ENCODE assay signal across 21 cellular contexts in the genomic region with DNA sequence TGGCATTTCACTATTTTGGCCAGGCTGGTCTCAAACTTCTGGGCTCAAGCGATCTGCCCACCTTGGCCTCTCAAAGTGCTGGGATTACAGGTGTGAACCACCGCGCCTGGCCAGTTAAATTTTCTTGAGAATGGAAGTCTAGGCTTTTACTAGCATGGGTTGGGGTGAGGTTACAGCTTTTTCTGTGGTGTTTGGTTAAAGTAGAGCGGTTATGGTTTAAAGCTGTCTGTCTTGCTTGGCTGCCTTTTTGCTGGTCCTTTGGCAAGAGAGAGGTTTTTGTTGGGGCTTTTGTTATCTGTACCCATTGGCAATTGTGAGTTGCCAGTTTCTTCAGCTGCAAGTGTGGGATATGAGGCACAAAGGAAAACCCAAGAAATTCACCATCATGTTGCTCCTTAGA.
DNase-seq lines count a peak whose midpoint lies in the region; ATAC-seq, FAIRE-seq and TF ChIP-seq lines count a peak whose summit lies in the region.
"Had no signal": no experiment of that assay in that cellular context is flagged by ENCODE, and none has a peak within 500 bp of the region (broad histone marks: within the 10 kb centered on the region; RNA-seq: fewer than 3 reads in every experiment).

No MANE protein-coding gene starts in this region.

- no TSS peak for BruUV-seq in PC-9 (replicated peaks; lab: Mats Ljungman, UMichigan)

- H3K27ac ChIP-seq in hepatocyte = peak overlapping the region; percentile 35
- no peak overlapping the region for H3K27ac ChIP-seq in PC-9
- no peak overlapping the region for H3K27ac ChIP-seq in heart right ventricle
- H3K27ac ChIP-seq: BLaER1 treated with 17β-estradiol and CSF1 and Interleukin-3, amounts not matched to agents 10 nM and 100 nM; C4-2B had no signal

- no peak overlapping the region for H3K4me3 ChIP-seq in hepatocyte
- H3K4me3 ChIP-seq in PC-9 = no peak overlapping the region
- no peak overlapping the region for H3K4me3 ChIP-seq in heart right ventricle
- H3K4me3 ChIP-seq: BLaER1 treated with 17β-estradiol and CSF1 and Interleukin-3, amounts not matched to agents 10 nM and 100 nM had no signal

- H2AFZ ChIP-seq in hepatocyte (no peak overlapping the region), PC-9 (no peak overlapping the region)

- 98% methylated on average over 4 of the region's 4 CpGs for WGBS in hepatocyte (ENCODE audit: low lambda C conversion rate, missing lambda C conversion rate)
- WGBS in heart right ventricle, 2 donors = 92 to 96% methylated on average over 4 of the region's 4 CpGs

- H3K9me3 ChIP-seq in hepatocyte (ENCODE audit: low read depth) = no peaks in the 10 kb centered on the region
- no peaks in the 10 kb centered on the region for H3K9me3 ChIP-seq in PC-9 (ENCODE audit: insufficient read depth, low read depth)
- no peaks in the 10 kb centered on the region for H3K9me3 ChIP-seq in heart right ventricle
- H3K9me3 ChIP-seq: BE2C; BLaER1 treated with 17β-estradiol and CSF1 and Interleukin-3, amounts not matched to agents 10 nM and 100 nM; Caco-2 had no signal

- H3K79me2 ChIP-seq in hepatocyte (no peaks in the 10 kb centered on the region), PC-9 (ENCODE audit: low read depth) (no peaks in the 10 kb centered on the region)

- POLR2A ChIA-PET in PC-9 (lab: Charles Lee; ENCODE audit: unreplicated experiment) = no interaction called here

- no peak for TF ChIP-seq CTCF in hepatocyte (IDR thresholded peaks at IDR 0.05; ENCODE audit: poor library complexity)
- no peak for TF ChIP-seq CTCF in PC-9 (conservative IDR thresholded peaks at IDR 0.05)
- TF ChIP-seq CTCF in heart right ventricle (IDR thresholded peaks at IDR 0.05) = no peak

- H4K20me1 ChIP-seq in hepatocyte (ENCODE audit: insufficient read depth, poor library complexity, severe bottlenecking) (no peaks in the 10 kb centered on the region), PC-9 (ENCODE audit: insufficient read depth) (no peaks in the 10 kb centered on the region)
- H4K20me1 ChIP-seq: BLaER1 treated with 17β-estradiol and CSF1 and Interleukin-3, amounts not matched to agents 10 nM and 100 nM had no signal

- ATAC-seq in GM21423 (IDR thresholded peaks at IDR 0.05; ENCODE audit: unreplicated experiment) (peak; percentile 55), heart right ventricle (no peak)
- ATAC-seq: CD8-positive, alpha-beta T cell had no signal

- no peak for DNase-seq in GM18507 (ENCODE audit: extremely low spot score, insufficient read length, low read depth)
- DNase-seq in hepatocyte (ENCODE audit: low spot score) = no peak
- no peak for DNase-seq in PC-9
- DNase-seq in heart right ventricle = no peak
- no peak for DNase-seq in activated T-cell treated with anti-CD3 and anti-CD28 coated beads, Interleukin-2, amount 50 U/mL, for 48 hours
- DNase-seq: 8988T; ACHN; BE2C; Caco-2; Calu3; CD4-positive, alpha-beta T cell; CD8-positive, alpha-beta T cell; DMS79 treated with DMSO at 0.1 percent for 48 hours; GF-D8 had no signal

- H3K4me1 ChIP-seq in hepatocyte (ENCODE audit: insufficient read depth) (no peaks in the 10 kb centered on the region), PC-9 (replicated peaks; ENCODE audit: insufficient read depth) (no peaks in the 10 kb centered on the region), heart right ventricle (no peaks in the 10 kb centered on the region)
- H3K4me1 ChIP-seq: BE2C, Caco-2 had no signal

- intact Hi-C loops in PC-9 (cut with micrococcal nuclease; ENCODE audit: unreplicated experiment) = no loop called here
- intact Hi-C loops in heart right ventricle (cut with DNase I) = no loop called here

- H3K36me3 ChIP-seq in hepatocyte (replicated peaks; ENCODE audit: insufficient read depth, low read depth) (no peaks in the 10 kb centered on the region), PC-9 (ENCODE audit: low read depth) (no peaks in the 10 kb centered on the region), heart right ventricle (no peaks in the 10 kb centered on the region)
- H3K36me3 ChIP-seq: BE2C; BLaER1 treated with 17β-estradiol and CSF1 and Interleukin-3, amounts not matched to agents 10 nM and 100 nM had no signal

- H3K4me2 ChIP-seq in hepatocyte = no peak overlapping the region
- no peak overlapping the region for H3K4me2 ChIP-seq in PC-9
- H3K4me2 ChIP-seq: BLaER1 treated with 17β-estradiol and CSF1 and Interleukin-3, amounts not matched to agents 10 nM and 100 nM had no signal

- H3K27me3 ChIP-seq in hepatocyte (no peaks in the 10 kb centered on the region), PC-9 (ENCODE audit: insufficient read depth, low read depth) (no peaks in the 10 kb centered on the region), heart right ventricle (no peaks in the 10 kb centered on the region)
- H3K27me3 ChIP-seq: BLaER1 treated with 17β-estradiol and CSF1 and Interleukin-3, amounts not matched to agents 10 nM and 100 nM had no signal

- CTCF ChIA-PET in PC-9 (lab: Charles Lee) = no interaction called here

- H3K9me2 ChIP-seq in hepatocyte (replicated peaks; ENCODE audit: insufficient read depth) (no peaks in the 10 kb centered on the region), PC-9 (ENCODE audit: insufficient read depth) (no peaks in the 10 kb centered on the region)

- peak; percentile 26 for FAIRE-seq in GM18507 (lab: Jason Lieb, UNC)
- FAIRE-seq: A204.1, D721Med, G401.6, GM12891 had no signal

- no peaks in the 10 kb centered on the region for H3F3A ChIP-seq in PC-9 (ENCODE audit: insufficient read depth, low read depth)
